16 cellular contexts compared by ENCODE assay signal in the genomic region with DNA sequence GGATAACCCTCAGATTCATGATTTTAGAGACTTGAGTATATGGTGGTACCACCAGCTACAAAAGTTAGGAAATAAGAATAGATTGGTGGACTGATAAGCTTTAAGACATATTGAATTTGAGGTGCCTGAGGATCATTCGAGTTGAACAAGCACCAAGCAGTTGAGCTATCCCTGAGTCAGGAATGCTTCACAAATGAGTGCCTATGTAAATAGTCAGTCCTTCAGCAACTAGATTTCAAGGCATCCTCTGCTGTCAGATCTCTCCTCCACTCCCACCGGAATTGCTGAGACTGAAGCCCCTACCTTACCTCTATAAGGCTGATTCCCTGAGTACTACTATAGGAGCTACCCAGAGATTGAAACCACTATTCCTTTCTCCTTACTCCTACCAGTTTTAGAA. TPM values are rescaled to one million over a fixed set of nuclear protein-coding genes. Genes with fewer than 3 reads are reported as not detected.
A peak's percentile ranks its signal among the peaks of the same experiment; 100 is the strongest.
DNase-seq lines count a peak whose midpoint lies in the region; ATAC-seq, FAIRE-seq and TF ChIP-seq lines count a peak whose summit lies in the region.
"Had no signal": no experiment of that assay in that cellular context is flagged by ENCODE, and none has a peak within 500 bp of the region (broad histone marks: within the 10 kb centered on the region; RNA-seq: fewer than 3 reads in every experiment).

No MANE protein-coding gene starts in this region.

- WGBS in K562 (ENCODE audit: insufficient coverage, low coverage, missing lambda C conversion rate), result 86% methylated on average over 2 of the region's 2 CpGs
- WGBS in hepatocyte (ENCODE audit: low lambda C conversion rate, missing lambda C conversion rate), result 98% methylated on average over 2 of the region's 2 CpGs

- intact Hi-C loops in Calu3 (cut with micrococcal nuclease; ENCODE audit: unreplicated experiment), result no loop called here
- intact Hi-C loops in K562 (cut with micrococcal nuclease), result no loop called here
- intact Hi-C loops in left colon (cut with DNase I, micrococcal nuclease), result no loop called here
- intact Hi-C loops in activated CD8-positive, alpha-beta T cell treated with anti-CD3 and anti-CD28 coated beads for 36 hours (cut with micrococcal nuclease), result no loop called here

- no peak overlapping the region for H3K4me3 Mint-ChIP-seq in Calu3 (ENCODE audit: low read depth, unreplicated experiment)
- no peak overlapping the region for H3K4me3 Mint-ChIP-seq in HFFc6
- no peak overlapping the region for H3K4me3 Mint-ChIP-seq in activated CD8-positive, alpha-beta T cell treated with anti-CD3 and anti-CD28 coated beads for 36 hours

- H3K36me3 Mint-ChIP-seq in Calu3 (ENCODE audit: insufficient read depth, unreplicated experiment), result peaks cover 71% of the 10 kb centered on the region
- peaks cover 20% of the 10 kb centered on the region for H3K36me3 Mint-ChIP-seq in HFFc6 (ENCODE audit: low read depth)
- H3K36me3 Mint-ChIP-seq in activated CD8-positive, alpha-beta T cell treated with anti-CD3 and anti-CD28 coated beads for 36 hours (ENCODE audit: low read depth), result peaks cover 31% of the 10 kb centered on the region

- H3K27ac ChIP-seq in K562 (ENCODE audit: extremely low read depth, low read depth, low read length) (no peak overlapping the region), osteoblast (ENCODE audit: low read depth, low read length) (no peak overlapping the region), hepatocyte (no peak overlapping the region)
- H3K27ac ChIP-seq: BLaER1 treated with 17β-estradiol and CSF1 and Interleukin-3, amounts not matched to agents 10 nM and 100 nM; GM23248 had no signal

- in situ Hi-C loops in K562 (cut with MboI), result no loop called here

- peaks cover 85% of the 10 kb centered on the region for H3K36me3 ChIP-seq in K562 (ENCODE audit: control insufficient read depth, insufficient read depth, low read length)
- peaks cover 57% of the 10 kb centered on the region for H3K36me3 ChIP-seq in osteoblast (ENCODE audit: insufficient read depth, low read length)
- peaks cover 6% of the 10 kb centered on the region for H3K36me3 ChIP-seq in hepatocyte (replicated peaks; ENCODE audit: insufficient read depth, low read depth)

- ATAC-seq in K562, result no peak
- no peak for ATAC-seq in left colon
- no peak for ATAC-seq in activated CD8-positive, alpha-beta T cell treated with anti-CD3 and anti-CD28 coated beads for 36 hours

- no peaks in the 10 kb centered on the region for H3K9me1 ChIP-seq in K562 (ENCODE audit: control insufficient read depth, insufficient read depth, low read length)

- H3K4me1 Mint-ChIP-seq in Calu3 (ENCODE audit: low read depth, unreplicated experiment) (peaks cover 12% of the 10 kb centered on the region), HFFc6 (ENCODE audit: low read depth) (peaks cover 25% of the 10 kb centered on the region)
- H3K4me1 Mint-ChIP-seq in activated CD8-positive, alpha-beta T cell treated with anti-CD3 and anti-CD28 coated beads for 36 hours (ENCODE audit: low read depth), result peaks cover 29% of the 10 kb centered on the region

- no peak for TF ChIP-seq CTCF in Calu3 (IDR thresholded peaks at IDR 0.05; ENCODE audit: unreplicated experiment)
- TF ChIP-seq CTCF in HFFc6 (IDR thresholded peaks at IDR 0.05), result no peak
- no peak for TF ChIP-seq CTCF in K562 (IDR thresholded peaks at IDR 0.05 in 2 of 3, conservative IDR thresholded peaks at IDR 0.05 in 1 of 3; ENCODE audit: insufficient read depth in 2 of 3, low read depth in 1 of 3, low read length in 3 of 3)
- no peak for TF ChIP-seq CTCF in osteoblast (IDR thresholded peaks at IDR 0.05; ENCODE audit: extremely low read depth, low read depth, low read length)
- TF ChIP-seq CTCF in activated CD8-positive, alpha-beta T cell treated with anti-CD3 and anti-CD28 coated beads for 36 hours (IDR thresholded peaks at IDR 0.05), result no peak
- no peak for TF ChIP-seq CTCF in hepatocyte (IDR thresholded peaks at IDR 0.05; ENCODE audit: poor library complexity)

- H3K9ac ChIP-seq in K562 (ENCODE audit: insufficient read depth in 1 of 2, low read depth in 2 of 2, low read length in 2 of 2), result no peak overlapping the region
- H3K9ac ChIP-seq: BLaER1 treated with 17β-estradiol and CSF1 and Interleukin-3, amounts not matched to agents 10 nM and 100 nM; GM23248 had no signal

- H3K4me1 ChIP-seq in K562 (replicated peaks in 1 of 2; ENCODE audit: control insufficient read depth in 2 of 2, insufficient read depth in 2 of 2, low read length in 2 of 2) (peaks cover 2% of the 10 kb centered on the region in 2 experiments; a peak in 3 of 5 replicates), osteoblast (ENCODE audit: insufficient read depth, low read length) (peaks cover 17% of the 10 kb centered on the region), hepatocyte (ENCODE audit: insufficient read depth) (peaks cover 3% of the 10 kb centered on the region)

- no peaks in the 10 kb centered on the region for H3K27me3 ChIP-seq in K562 (ENCODE audit: control insufficient read depth in 2 of 2, insufficient read depth in 2 of 2, low read length in 2 of 2)
- no peaks in the 10 kb centered on the region for H3K27me3 ChIP-seq in osteoblast (ENCODE audit: insufficient read depth, low read length)
- H3K27me3 ChIP-seq in hepatocyte, result no peaks in the 10 kb centered on the region
- H3K27me3 ChIP-seq: BLaER1 treated with 17β-estradiol and CSF1 and Interleukin-3, amounts not matched to agents 10 nM and 100 nM had no signal

- DNase-seq in Calu3, result no peak
- DNase-seq in HFFc6, result no peak
- DNase-seq in K562 (ENCODE audit: extremely low read depth in 1 of 4, low spot score in 3 of 4), result no peak
- peak; percentile 34 for DNase-seq in osteoblast (ENCODE audit: insufficient read length, low spot score, missing footprints)
- no peak for DNase-seq in left colon
- no peak for DNase-seq in activated CD8-positive, alpha-beta T cell treated with anti-CD3 and anti-CD28 coated beads for 36 hours
- no peak for DNase-seq in hepatocyte (ENCODE audit: low spot score)
- DNase-seq: ACHN; CD4-positive, CD25-positive, alpha-beta regulatory T cell; DMS 273 treated with DMSO at 0.1 percent for 48 hours; GM23248; H7 had no signal

- H3K9me3 Mint-ChIP-seq in Calu3 (ENCODE audit: low read depth, unreplicated experiment) (no peaks in the 10 kb centered on the region), HFFc6 (no peaks in the 10 kb centered on the region)
- no peaks in the 10 kb centered on the region for H3K9me3 Mint-ChIP-seq in activated CD8-positive, alpha-beta T cell treated with anti-CD3 and anti-CD28 coated beads for 36 hours
- H3K9me3 Mint-ChIP-seq: CD4-positive, CD25-positive, alpha-beta regulatory T cell had no signal

- peaks cover 52% of the 10 kb centered on the region for H3K79me2 ChIP-seq in K562 (ENCODE audit: control insufficient read depth, insufficient read depth, low read length)
- H3K79me2 ChIP-seq in osteoblast (ENCODE audit: insufficient read depth, low read length), result peaks cover 65% of the 10 kb centered on the region
- peaks cover 85% of the 10 kb centered on the region for H3K79me2 ChIP-seq in hepatocyte

- H3K27ac Mint-ChIP-seq in Calu3 (ENCODE audit: unreplicated experiment) (peak overlapping the region; percentile 16), HFFc6 (peak overlapping the region; percentile 9; the same call in 1 of the 2 replicates)
- no peak overlapping the region for H3K27ac Mint-ChIP-seq in activated CD8-positive, alpha-beta T cell treated with anti-CD3 and anti-CD28 coated beads for 36 hours
- H3K27ac Mint-ChIP-seq: CD4-positive, CD25-positive, alpha-beta regulatory T cell had no signal

- H3K4me3 ChIP-seq in K562 (no peak overlapping the region), osteoblast (ENCODE audit: insufficient read depth, low read length) (no peak overlapping the region), hepatocyte (no peak overlapping the region)
- H3K4me3 ChIP-seq: BLaER1 treated with 17β-estradiol and CSF1 and Interleukin-3, amounts not matched to agents 10 nM and 100 nM; GM12878; GM23248 had no signal

- TF ChIP-seq EP300 in K562 (IDR thresholded peaks at IDR 0.05; ENCODE audit: low read length), result no peak

- CTCF ChIA-PET in Calu3 (lab: Charles Lee), result no interaction called here
- CTCF ChIA-PET in K562 (lab: Yijun Ruan, JAX; ENCODE audit: low intra/inter-chr PET ratio), result no interaction called here
- CTCF ChIA-PET in activated CD8-positive, alpha-beta T cell treated with anti-CD3 and anti-CD28 coated beads for 36 hours (lab: Charles Lee), result no interaction called here

- H4K20me1 ChIP-seq in K562 (replicated peaks; ENCODE audit: control insufficient read depth, insufficient read depth, low read length) (no peaks in the 10 kb centered on the region), osteoblast (ENCODE audit: insufficient read depth, low read length) (peaks cover 17% of the 10 kb centered on the region), hepatocyte (ENCODE audit: insufficient read depth, poor library complexity, severe bottlenecking) (peaks cover 29% of the 10 kb centered on the region)

- POLR2A ChIA-PET in K562 (lab: Yijun Ruan, JAX), result interaction anchor here (0.7 to 3.1 kb wide), 5 partner anchors 8 to 96 kb away, joined by 4 to 16 read pairs (median 12); partner anchors contain the start of gene TXNDC12
- POLR2A ChIA-PET in activated CD8-positive, alpha-beta T cell treated with anti-CD3 and anti-CD28 coated beads for 36 hours (lab: Charles Lee), result interaction anchor here (0.7 to 1.5 kb wide), 2 partner anchors 8 to 340 kb away, joined by 3 read pairs; no protein-coding TSS in a partner anchor

- H3K4me2 ChIP-seq in K562 (ENCODE audit: insufficient read depth, low read length) (no peak overlapping the region), osteoblast (ENCODE audit: insufficient read depth, low read length) (no peak overlapping the region), hepatocyte (no peak overlapping the region)
- H3K4me2 ChIP-seq: BLaER1 treated with 17β-estradiol and CSF1 and Interleukin-3, amounts not matched to agents 10 nM and 100 nM had no signal

- H3K9me2 ChIP-seq in hepatocyte (replicated peaks; ENCODE audit: insufficient read depth), result no peaks in the 10 kb centered on the region

- no peak overlapping the region for H2AFZ ChIP-seq in K562 (ENCODE audit: low read depth, low read length)
- H2AFZ ChIP-seq in osteoblast (ENCODE audit: low read length), result no peak overlapping the region
- H2AFZ ChIP-seq in hepatocyte, result no peak overlapping the region
- H2AFZ ChIP-seq: GM23248 had no signal

- no peak for TF ChIP-seq RAD21 in K562 (CRISPR knock-in tag; conservative IDR thresholded peaks at IDR 0.05 in 1 of 2, IDR thresholded peaks at IDR 0.05 in 1 of 2)

- no peak for FAIRE-seq in K562 (lab: Jason Lieb, UNC)
- FAIRE-seq: GM12878, GM18507, HTR-8/SVneo had no signal

- BruUV-seq in Calu3 (replicated peaks; lab: Mats Ljungman, UMichigan) (no TSS peak), K562 (replicated peaks; lab: Mats Ljungman, UMichigan) (no TSS peak)

- no peaks in the 10 kb centered on the region for H3K9me3 ChIP-seq in K562 (replicated peaks; ENCODE audit: control insufficient read depth, insufficient read depth, low read depth, low read length)
- H3K9me3 ChIP-seq in osteoblast (ENCODE audit: low read depth, low read length), result no peaks in the 10 kb centered on the region
- no peaks in the 10 kb centered on the region for H3K9me3 ChIP-seq in hepatocyte (ENCODE audit: low read depth)
- H3K9me3 ChIP-seq: BLaER1 treated with 17β-estradiol and CSF1 and Interleukin-3, amounts not matched to agents 10 nM and 100 nM had no signal

- H3K27me3 Mint-ChIP-seq in Calu3 (ENCODE audit: unreplicated experiment) (no peaks in the 10 kb centered on the region), HFFc6 (ENCODE audit: insufficient read depth) (peaks cover 2% of the 10 kb centered on the region; the same call in 1 of the 2 replicates)
- no peaks in the 10 kb centered on the region for H3K27me3 Mint-ChIP-seq in activated CD8-positive, alpha-beta T cell treated with anti-CD3 and anti-CD28 coated beads for 36 hours
- H3K27me3 Mint-ChIP-seq: CD4-positive, CD25-positive, alpha-beta regulatory T cell had no signal

- no peak for TF ChIP-seq POLR2A in K562 (conservative IDR thresholded peaks at IDR 0.05)

RNA-seq across cellular contexts. Expression of gene BTF3L4, which starts 7.1 kb away (rescaled TPM):
- total RNA-seq in Calu3 (2022) (60.8 and 70.4 TPM in 2 replicates), K562 (2014; rRNA removed) (36.3 and 40.1 TPM in 2 replicates), K562 (2014; rRNA removed; fragmentation: Illumina TruSeq; extraction: Trizol) (102 and 114 TPM in 2 replicates), K562 (2015; rRNA removed; fragmentation: Illumina TruSeq; extraction: Trizol) (66.4 and 73.3 TPM in 2 replicates), K562 (2021) (54.4 and 54.9 TPM in 2 replicates), osteoblast (104 and 119 TPM in 2 replicates), left colon (10 to 100 TPM; 19.1 to 20.9 TPM), hepatocyte (73.9 and 80.2 TPM in 2 replicates)
- 10 to 100 TPM; 45.7 to 52.9 (median 49.6) TPM for total RNA-seq in HFFc6 (2021; fragmentation: NEBNext Ultra II Directional; extraction: Animal tissue kit (Norgen Biotek cat#: 25700))
- 33.9 and 89.6 TPM in 2 replicates for total RNA-seq in K562 (2011; cell fraction: chromatin; rRNA removed; ENCODE audit: low replicate concordance)
- 32.2 and 33.0 TPM in 2 replicates for total RNA-seq in K562 (2011; cell fraction: nucleolus; rRNA removed)
- 65.7 and 117 TPM in 2 replicates for total RNA-seq in K562 (2011; cell fraction: nucleoplasm; rRNA removed)
- polyA plus RNA-seq in K562 (2011; rRNA removed) (64.1 and 78.0 TPM in 2 replicates), K562 (2014; fragmentation: Illumina TruSeq; extraction: Trizol) (85.1 and 99.0 TPM in 2 replicates), K562 (2014; fragmentation: Nextera tagmentation; extraction: Ambion mirVana) (100 to 1,000 TPM in 1 of 2 experiments, 10 to 100 TPM in 1; 90.9 to 106 TPM), K562 (2014; rRNA removed) (72.3 and 88.8 TPM in 2 replicates), hepatocyte (58.6 and 67.5 TPM in 2 replicates)
- polyA plus RNA-seq in K562 (2011; cell fraction: cytosol; rRNA removed), result 12.5 and 39.8 TPM in 2 replicates
- polyA plus RNA-seq in K562 (2011; cell fraction: nucleus; rRNA removed), result 11.6 and 25.7 TPM in 2 replicates
- 49.8 and 74.5 TPM in 2 replicates for polyA plus RNA-seq in K562 (2012)
- polyA minus RNA-seq in K562 (2011; rRNA and poly(A)+ RNA removed), result 45.1 and 68.5 TPM in 2 replicates
- polyA minus RNA-seq in K562 (2011; cell fraction: cytosol; rRNA and poly(A)+ RNA removed), result 31.9 and 32.6 TPM in 2 replicates
- polyA minus RNA-seq in K562 (2011; cell fraction: nucleus; rRNA and poly(A)+ RNA removed), result 19.0 and 31.0 TPM in 2 replicates
- total RNA-seq in activated CD8-positive, alpha-beta T cell treated with anti-CD3 and anti-CD28 coated beads for 36 hours, result 10 to 100 TPM; 30.0 to 33.1 TPM

RNA-seq across cellular contexts. Expression of gene TXNDC12, which starts 8.2 kb away (rescaled TPM):
- 51.6 and 68.9 TPM in 2 replicates for total RNA-seq in Calu3 (2022)
- total RNA-seq in HFFc6 (2021; fragmentation: NEBNext Ultra II Directional; extraction: Animal tissue kit (Norgen Biotek cat#: 25700)), result 10 to 100 TPM; 61.4 to 72.0 (median 68.7) TPM
- 35.5 and 42.7 TPM in 2 replicates for total RNA-seq in K562 (2011; cell fraction: chromatin; rRNA removed; ENCODE audit: low replicate concordance)
- 45.9 and 51.5 TPM in 2 replicates for total RNA-seq in K562 (2011; cell fraction: nucleolus; rRNA removed)
- total RNA-seq in K562 (2011; cell fraction: nucleoplasm; rRNA removed), result 54.7 and 62.0 TPM in 2 replicates
- 33.4 and 47.6 TPM in 2 replicates for total RNA-seq in K562 (2014; rRNA removed)
- total RNA-seq in K562 (2014; rRNA removed; fragmentation: Illumina TruSeq; extraction: Trizol), result 37.8 and 40.2 TPM in 2 replicates
- 29.7 and 34.6 TPM in 2 replicates for total RNA-seq in K562 (2015; rRNA removed; fragmentation: Illumina TruSeq; extraction: Trizol)
- 57.9 and 60.8 TPM in 2 replicates for total RNA-seq in K562 (2021)
- 45.9 and 53.1 TPM in 2 replicates for polyA plus RNA-seq in K562 (2011; rRNA removed)
- polyA plus RNA-seq in K562 (2011; cell fraction: cytosol; rRNA removed), result 17.1 and 33.6 TPM in 2 replicates
- 13.3 and 16.5 TPM in 2 replicates for polyA plus RNA-seq in K562 (2011; cell fraction: nucleus; rRNA removed)
- polyA plus RNA-seq in K562 (2012), result 46.0 and 101 TPM in 2 replicates
- polyA plus RNA-seq in K562 (2014; fragmentation: Illumina TruSeq; extraction: Trizol), result 31.7 and 32.1 TPM in 2 replicates
- polyA plus RNA-seq in K562 (2014; fragmentation: Nextera tagmentation; extraction: Ambion mirVana), result 10 to 100 TPM; 17.0 to 29.3 TPM
- polyA plus RNA-seq in K562 (2014; rRNA removed), result 43.5 and 45.4 TPM in 2 replicates
- 22.5 and 27.6 TPM in 2 replicates for polyA minus RNA-seq in K562 (2011; rRNA and poly(A)+ RNA removed)
- 56.3 and 58.4 TPM in 2 replicates for polyA minus RNA-seq in K562 (2011; cell fraction: cytosol; rRNA and poly(A)+ RNA removed)
- 10.6 and 13.2 TPM in 2 replicates for polyA minus RNA-seq in K562 (2011; cell fraction: nucleus; rRNA and poly(A)+ RNA removed)
- 48.5 and 51.3 TPM in 2 replicates for total RNA-seq in osteoblast
- total RNA-seq in left colon, result 10 to 100 TPM; 43.9 to 46.8 TPM
- total RNA-seq in activated CD8-positive, alpha-beta T cell treated with anti-CD3 and anti-CD28 coated beads for 36 hours, result 10 to 100 TPM; 24.3 to 34.7 TPM
- 81.0 and 89.5 TPM in 2 replicates for total RNA-seq in hepatocyte
- 86.2 and 91.1 TPM in 2 replicates for polyA plus RNA-seq in hepatocyte

RNA-seq across cellular contexts. Expression of gene KTI12, which starts 29.6 kb away (rescaled TPM):
- total RNA-seq in Calu3 (2022) (9.1 and 11.8 TPM in 2 replicates), K562 (2014; rRNA removed) (15.2 and 19.6 TPM in 2 replicates), K562 (2014; rRNA removed; fragmentation: Illumina TruSeq; extraction: Trizol) (11.3 and 11.7 TPM in 2 replicates), K562 (2015; rRNA removed; fragmentation: Illumina TruSeq; extraction: Trizol) (10.7 and 10.9 TPM in 2 replicates), K562 (2021) (22.8 and 25.9 TPM in 2 replicates), osteoblast (14.5 and 15.6 TPM in 2 replicates), left colon (1 to 10 TPM; 5.2 to 7.7 TPM), hepatocyte (9.6 and 14.8 TPM in 2 replicates)
- 10 to 100 TPM; 12.5 to 16.0 (median 14.3) TPM for total RNA-seq in HFFc6 (2021; fragmentation: NEBNext Ultra II Directional; extraction: Animal tissue kit (Norgen Biotek cat#: 25700))
- 17.1 and 23.9 TPM in 2 replicates for total RNA-seq in K562 (2011; cell fraction: chromatin; rRNA removed; ENCODE audit: low replicate concordance)
- 23.8 and 28.2 TPM in 2 replicates for total RNA-seq in K562 (2011; cell fraction: nucleolus; rRNA removed)
- 15.8 and 17.0 TPM in 2 replicates for total RNA-seq in K562 (2011; cell fraction: nucleoplasm; rRNA removed)
- polyA plus RNA-seq in K562 (2011; rRNA removed) (12.0 and 12.7 TPM in 2 replicates), K562 (2014; fragmentation: Illumina TruSeq; extraction: Trizol) (10.9 and 11.6 TPM in 2 replicates), K562 (2014; fragmentation: Nextera tagmentation; extraction: Ambion mirVana) (1 to 10 TPM; 3.1 to 4.8 TPM), K562 (2014; rRNA removed) (21.1 and 23.6 TPM in 2 replicates), hepatocyte (10.4 and 11.4 TPM in 2 replicates)
- polyA plus RNA-seq in K562 (2011; cell fraction: cytosol; rRNA removed), result 13.7 and 27.1 TPM in 2 replicates
- 12.5 and 13.1 TPM in 2 replicates for polyA plus RNA-seq in K562 (2011; cell fraction: nucleus; rRNA removed)
- polyA plus RNA-seq in K562 (2012), result 15.7 and 17.3 TPM in 2 replicates
- 10.1 and 11.8 TPM in 2 replicates for polyA minus RNA-seq in K562 (2011; rRNA and poly(A)+ RNA removed)
- 6.3 and 8.4 TPM in 2 replicates for polyA minus RNA-seq in K562 (2011; cell fraction: cytosol; rRNA and poly(A)+ RNA removed)
- 7.7 and 12.9 TPM in 2 replicates for polyA minus RNA-seq in K562 (2011; cell fraction: nucleus; rRNA and poly(A)+ RNA removed)
- 10 to 100 TPM; 13.4 to 14.0 TPM for total RNA-seq in activated CD8-positive, alpha-beta T cell treated with anti-CD3 and anti-CD28 coated beads for 36 hours
